8 cellular contexts compared by ENCODE assay signal in the genomic region with DNA sequence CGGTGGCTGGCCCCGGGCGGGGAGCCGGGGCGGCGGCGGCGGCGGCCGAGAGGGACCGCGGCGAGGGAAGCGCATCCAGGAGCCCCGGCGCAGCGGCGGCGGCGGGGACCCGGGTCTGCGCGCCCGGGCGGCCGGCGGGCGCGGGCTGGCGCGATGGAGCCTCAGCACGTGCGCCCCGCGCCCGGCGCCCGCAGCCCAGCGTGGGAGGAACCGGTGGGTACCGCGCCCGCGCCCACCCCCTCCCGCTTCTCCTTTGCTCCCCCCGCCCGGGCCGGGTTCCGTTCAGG. TPM values are rescaled to one million over a fixed set of nuclear protein-coding genes. Genes with fewer than 3 reads are reported as not detected.
A peak's percentile ranks its signal among the peaks of the same experiment; 100 is the strongest.
DNase-seq lines count a peak whose midpoint lies in the region; ATAC-seq and TF ChIP-seq lines count a peak whose summit lies in the region.

No MANE protein-coding gene starts in this region.

- DNase-seq in activated CD4-positive, alpha-beta T cell treated with anti-CD3 and anti-CD28 coated beads, Interleukin-2, amount 10 ng/mL, durations not matched to agents 24 days and 14 days: no peak
- no peak for DNase-seq in activated CD4-positive, alpha-beta T cell treated with anti-CD3 and anti-CD28 coated beads for 4 hours
- DNase-seq in activated B cell treated with CpG ODN at 0.5 μM for 24 hours (no peak), activated gamma-delta T cell (lab: John Stamatoyannopoulos, UW) (no peak)

- intact Hi-C loops in activated CD4-positive, alpha-beta T cell treated with anti-CD3 and anti-CD28 coated beads, Interleukin-2, amount 10 ng/mL, durations not matched to agents 24 days and 14 days (cut with micrococcal nuclease): loop anchor here (1.0 to 10.0 kb wide), 5 partner anchors 8 to 726 kb away; a partner anchor contains a TSS
- intact Hi-C loops in activated B cell treated with CpG ODN at 0.5 μM for 24 hours (cut with micrococcal nuclease): loop anchor here (1.0 to 10.0 kb wide), 6 partner anchors 124 to 1116 kb away; a partner anchor contains a TSS

- H3K4me1 ChIP-seq in iPS-18a (ENCODE audit: control insufficient read depth, low read depth, low read length) (peaks cover 13% of the 10 kb centered on the region), thymus (ENCODE audit: control insufficient read depth, insufficient read depth, low read length) (peaks cover 8% of the 10 kb centered on the region)

- H3K4me3 Mint-ChIP-seq in activated CD4-positive, alpha-beta T cell treated with anti-CD3 and anti-CD28 coated beads, Interleukin-2, amount 10 ng/mL, durations not matched to agents 24 days and 14 days: peak overlapping the region; percentile 83
- peak overlapping the region; percentile 81 for H3K4me3 Mint-ChIP-seq in activated B cell treated with CpG ODN at 0.5 μM for 24 hours

- H3K4me3 ChIP-seq in iPS-18a (ENCODE audit: low read length) (peak overlapping the region; percentile 89), thymus (ENCODE audit: low read length) (peak overlapping the region; percentile 90)

- peak overlapping the region; percentile 78 for H3K9ac ChIP-seq in iPS-18a (ENCODE audit: low read length)

- peaks cover 63% of the 10 kb centered on the region for H3K27me3 ChIP-seq in iPS-18a (ENCODE audit: control insufficient read depth, insufficient read depth, low read length)
- H3K27me3 ChIP-seq in thymus (ENCODE audit: control insufficient read depth, insufficient read depth): peaks cover 16% of the 10 kb centered on the region

- TF ChIP-seq CTCF in activated B cell treated with CpG ODN at 0.5 μM for 24 hours (IDR thresholded peaks at IDR 0.05): no peak

- under 1% methylated on average over 49 of the region's 49 CpGs for WGBS in thymus

- POLR2A ChIA-PET in activated B cell treated with CpG ODN at 0.5 μM for 24 hours (lab: Charles Lee): no interaction called here

- H3K27ac ChIP-seq in iPS-18a (ENCODE audit: low read length): no peak overlapping the region
- H3K27ac ChIP-seq in thymus (ENCODE audit: low read depth): peak overlapping the region; percentile 80

- H3K27ac Mint-ChIP-seq in activated CD4-positive, alpha-beta T cell treated with anti-CD3 and anti-CD28 coated beads, Interleukin-2, amount 10 ng/mL, durations not matched to agents 24 days and 14 days: no peak overlapping the region
- no peak overlapping the region for H3K27ac Mint-ChIP-seq in activated B cell treated with CpG ODN at 0.5 μM for 24 hours

- ATAC-seq in activated B cell treated with CpG ODN at 0.5 μM for 24 hours (ENCODE audit: low read depth) (no peak), HG03175 (IDR thresholded peaks at IDR 0.05; ENCODE audit: unreplicated experiment) (no peak), HG03565 (IDR thresholded peaks at IDR 0.05; ENCODE audit: unreplicated experiment) (no peak)

- H3K9me3 Mint-ChIP-seq in activated CD4-positive, alpha-beta T cell treated with anti-CD3 and anti-CD28 coated beads, Interleukin-2, amount 10 ng/mL, durations not matched to agents 24 days and 14 days: no peaks in the 10 kb centered on the region
- H3K9me3 Mint-ChIP-seq in activated B cell treated with CpG ODN at 0.5 μM for 24 hours: peaks cover 8% of the 10 kb centered on the region

- peaks cover 6% of the 10 kb centered on the region for H3K36me3 Mint-ChIP-seq in activated CD4-positive, alpha-beta T cell treated with anti-CD3 and anti-CD28 coated beads, Interleukin-2, amount 10 ng/mL, durations not matched to agents 24 days and 14 days (ENCODE audit: low read depth)
- H3K36me3 Mint-ChIP-seq in activated B cell treated with CpG ODN at 0.5 μM for 24 hours (ENCODE audit: low read depth): peaks cover 3% of the 10 kb centered on the region

- no peaks in the 10 kb centered on the region for H3K36me3 ChIP-seq in iPS-18a (ENCODE audit: control insufficient read depth, low read depth, low read length)
- H3K36me3 ChIP-seq in thymus (ENCODE audit: control insufficient read depth, insufficient read depth): no peaks in the 10 kb centered on the region

- H3K9me3 ChIP-seq in iPS-18a (ENCODE audit: control insufficient read depth, low read depth, low read length) (no peaks in the 10 kb centered on the region), thymus (ENCODE audit: control insufficient read depth) (no peaks in the 10 kb centered on the region)

- CTCF ChIA-PET in activated B cell treated with CpG ODN at 0.5 μM for 24 hours (lab: Charles Lee): no interaction called here

- H3K4me1 Mint-ChIP-seq in activated CD4-positive, alpha-beta T cell treated with anti-CD3 and anti-CD28 coated beads, Interleukin-2, amount 10 ng/mL, durations not matched to agents 24 days and 14 days: peaks cover 19% of the 10 kb centered on the region
- peaks cover 16% of the 10 kb centered on the region for H3K4me1 Mint-ChIP-seq in activated B cell treated with CpG ODN at 0.5 μM for 24 hours

- H3K27me3 Mint-ChIP-seq in activated CD4-positive, alpha-beta T cell treated with anti-CD3 and anti-CD28 coated beads, Interleukin-2, amount 10 ng/mL, durations not matched to agents 24 days and 14 days: peaks cover 31% of the 10 kb centered on the region
- peaks cover 7% of the 10 kb centered on the region for H3K27me3 Mint-ChIP-seq in activated B cell treated with CpG ODN at 0.5 μM for 24 hours

RNA-seq across cellular contexts. Expression of a gene that starts 7.8 kb away (rescaled TPM):
- 13.4 and 17.9 TPM in 2 replicates for total RNA-seq in activated CD4-positive, alpha-beta T cell treated with anti-CD3 and anti-CD28 coated beads, Interleukin-2, amount 10 ng/mL, durations not matched to agents 24 days and 14 days
- total RNA-seq in activated B cell treated with CpG ODN at 0.5 μM for 24 hours: 1.6 and 2.2 TPM in 2 replicates
- polyA plus RNA-seq in thymus: 5.9 TPM
